In the genomic region with DNA sequence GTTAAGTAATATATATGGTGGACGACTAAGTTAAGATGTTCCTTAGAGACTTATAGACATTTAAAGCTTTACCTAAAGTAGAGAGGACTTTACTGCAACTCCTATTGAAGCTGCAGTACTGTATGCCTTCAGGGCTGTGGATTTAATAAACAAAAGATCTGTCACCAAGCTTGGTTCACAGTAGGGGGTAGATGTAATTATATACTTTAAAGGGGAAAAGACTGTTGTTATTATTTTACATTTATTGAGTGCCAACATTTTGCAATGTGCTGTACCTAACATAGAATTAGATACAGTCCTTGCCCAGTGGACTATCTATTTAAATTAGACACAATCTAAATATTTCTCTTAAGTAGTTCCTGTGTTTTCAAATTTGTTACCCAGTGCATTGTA, we compare ENCODE assay signal across 21 cellular contexts.
A peak's percentile ranks its signal among the peaks of the same experiment; 100 is the strongest.
DNase-seq lines count a peak whose midpoint lies in the region; ATAC-seq and TF ChIP-seq lines count a peak whose summit lies in the region.
"Had no signal": no experiment of that assay in that cellular context is flagged by ENCODE, and none has a peak within 500 bp of the region (broad histone marks: within the 10 kb centered on the region; RNA-seq: fewer than 3 reads in every experiment).

No MANE protein-coding gene starts in this region.

- peak; percentile 60 for DNase-seq in NCI-H748 (lab: John Stamatoyannopoulos, UW; ENCODE audit: unreplicated experiment)
- no peak for DNase-seq in NCI-H748 treated with DMSO at 0.1 percent for 48 hours (lab: John Stamatoyannopoulos, UW)
- DNase-seq in NCI-H2227 (lab: John Stamatoyannopoulos, UW; ENCODE audit: unreplicated experiment), result peak; percentile 49
- no peak for DNase-seq in dorsolateral prefrontal cortex
- DNase-seq in UCSD-AML1 (lab: John Stamatoyannopoulos, UW; ENCODE audit: unreplicated experiment), result no peak
- DNase-seq: activated CD4-positive, CD25-positive, alpha-beta regulatory T cell treated with anti-CD3 and anti-CD28 coated beads, Interleukin-2, amount 50 U/mL, for 72 hours; BE2C; effector memory CD8-positive, alpha-beta T cell; mammary epithelial cell; naive B cell; NCI-H187; NCI-H774; SK-N-SH; spleen; T1000 had no signal

- no peaks in the 10 kb centered on the region for H3K27me3 ChIP-seq in dorsolateral prefrontal cortex
- H3K27me3 ChIP-seq: hepatocyte, spleen had no signal

- H3K27ac ChIP-seq in dorsolateral prefrontal cortex (peak overlapping the region; percentile 7 to 99 (median 92)), temporal lobe (ENCODE audit: low read depth, low read length) (peak overlapping the region; percentile 97)
- H3K27ac ChIP-seq: 22Rv1, hepatocyte, spleen, thoracic aorta had no signal

- no peak for TF ChIP-seq CTCF in dorsolateral prefrontal cortex (IDR thresholded peaks at IDR 0.05 in 54 of 56, conservative IDR thresholded peaks at IDR 0.05 in 2 of 56; ENCODE audit: low read depth in 1 of 56, partially characterized antibody in 56 of 56)

- ATAC-seq in GM21576 (IDR thresholded peaks at IDR 0.05; ENCODE audit: unreplicated experiment) (no peak), GM18868 (IDR thresholded peaks at IDR 0.05; ENCODE audit: unreplicated experiment) (no peak)
- ATAC-seq: effector memory CD8-positive, alpha-beta T cell had no signal

- no peak overlapping the region for H3K4me3 ChIP-seq in dorsolateral prefrontal cortex
- H3K4me3 ChIP-seq: hepatocyte, spleen, thoracic aorta had no signal

- intact Hi-C loops in dorsolateral prefrontal cortex (cut with DNase I), result no loop called here

Comparison
In these comparisons a context has a peak if more than half of its experiments do, and no peak if none do; other contexts are left out.
1. DNase-seq: peak in NCI-H748 (single experiment) and NCI-H2227 (single experiment); none in NCI-H748 treated with DMSO at 0.1 percent for 48 hours (single experiment), dorsolateral prefrontal cortex (0 of 10) and UCSD-AML1 (single experiment).